ENCODE assay signal across 18 cellular contexts in genomic region chr6:134105903-134106302, GRCh38.
A peak's percentile ranks its signal among the peaks of the same experiment; 100 is the strongest.
DNase-seq lines count a peak whose midpoint lies in the region; ATAC-seq and TF ChIP-seq lines count a peak whose summit lies in the region.
"Had no signal": no experiment of that assay in that cellular context is flagged by ENCODE, and none has a peak within 500 bp of the region (broad histone marks: within the 10 kb centered on the region; RNA-seq: fewer than 3 reads in every experiment).

No MANE protein-coding gene starts in this region.

- DNase-seq in DMS79 treated with DMSO at 0.1 percent for 48 hours (lab: John Stamatoyannopoulos, UW): peak; percentile 33
- no peak for DNase-seq in DMS79 (lab: John Stamatoyannopoulos, UW)
- peak; percentile 94 for DNase-seq in left kidney (ENCODE audit: low read depth, low spot score)
- DNase-seq: 8988T, AML-193, C1 segment of cervical spinal cord, KBM-7, NCI-H1092 treated with DMSO at 0.1 percent for 48 hours, NCI-H1436 treated with DMSO at 0.1 percent for 48 hours, NCI-H1930, NCI-H526, OCI-M1, Right ventricle myocardium superior had no signal

- no peak for TF ChIP-seq EP300 in Ishikawa (IDR thresholded peaks at IDR 0.05; ENCODE audit: borderline replicate concordance)

- no peak for ATAC-seq in activated CD4-positive, CD25-positive, alpha-beta regulatory T cell treated with anti-CD3 and anti-CD28 coated beads, Interleukin-2, amount 50 U/mL, for 24 hours
- no peak for ATAC-seq in HG02642 (IDR thresholded peaks at IDR 0.05; ENCODE audit: poor library complexity, unreplicated experiment)
- no peak for ATAC-seq in HG02763 (IDR thresholded peaks at IDR 0.05; ENCODE audit: unreplicated experiment)
- ATAC-seq: GM23338 had no signal

- TF ChIP-seq RAD21 in Ishikawa (IDR thresholded peaks at IDR 0.05; ENCODE audit: low read depth): no peak

TF ChIP-seq in Ishikawa, 13 proteins besides CTCF, POLR2A, EP300 and RAD21:
- TF ChIP-seq REST (IDR thresholded peaks at IDR 0.05; ENCODE audit: low read depth) (no peak), YY1 (IDR thresholded peaks at IDR 0.05; ENCODE audit: low read depth) (no peak), NFIC (IDR thresholded peaks at IDR 0.05) (peak; percentile 52; the same call in 1 of the 2 replicates)
